2 cellular contexts compared by ENCODE assay signal in genomic region chr9:97076731-97077464, GRCh38. TPM values are rescaled to one million over a fixed set of nuclear protein-coding genes. Genes with fewer than 3 reads are reported as not detected.
"Had no signal": no experiment of that assay in that cellular context is flagged by ENCODE, and none has a peak within 500 bp of the region (broad histone marks: within the 10 kb centered on the region; RNA-seq: fewer than 3 reads in every experiment).

No MANE protein-coding gene starts in this region.

RNA-seq across cellular contexts. Expression of gene CTSV, which starts 38.0 kb away (rescaled TPM):
- total RNA-seq: sigmoid colon had no signal
- polyA plus RNA-seq: naive thymus-derived CD4-positive, alpha-beta T cell had no signal
